21 cellular contexts compared by ENCODE assay signal in genomic region chr10:30040597-30040996, GRCh38.
"Had no signal": no experiment of that assay in that cellular context is flagged by ENCODE, and none has a peak within 500 bp of the region (broad histone marks: within the 10 kb centered on the region; RNA-seq: fewer than 3 reads in every experiment).

No MANE protein-coding gene starts in this region.

- ATAC-seq: activated CD8-positive, alpha-beta T cell treated with anti-CD3 and anti-CD28 coated beads, Interleukin-2, amount 10 ng/mL, durations not matched to agents 7 days and 5 days; esophagus mucosa; left colon; SK-N-SH treated with all-trans-retinoic acid at 6 μM for 48 hours; stimulated activated naive CD8-positive, alpha-beta T cell treated with anti-CD3 and anti-CD28 coated beads, Interleukin-15, amount 100 ng/mL, for 72 hours; T-cell had no signal

- H3K4me3 ChIP-seq: coronary artery, prostate gland, right lobe of liver, smooth muscle cell, testis had no signal

- H3K9me3 ChIP-seq: prostate gland, right lobe of liver, testis had no signal

- H3K27ac ChIP-seq: brain microvascular endothelial cell, prostate gland, right lobe of liver, testis had no signal

- H3K4me1 ChIP-seq: prostate gland, right lobe of liver had no signal

- DNase-seq: activated CD4-positive, alpha-beta T cell treated with anti-CD3 and anti-CD28 coated beads, Interleukin-2, amount 10 ng/mL, durations not matched to agents 7 days and 5 days; activated CD4-positive, CD25-positive, alpha-beta regulatory T cell; activated CD8-positive, alpha-beta memory T cell treated with anti-CD3 and anti-CD28 coated beads, Interleukin-2, amount 50 U/mL, for 4 hours; activated CD8-positive, alpha-beta T cell treated with anti-CD3 and anti-CD28 coated beads, Interleukin-2, amount 10 ng/mL, durations not matched to agents 7 days and 5 days; activated effector memory CD4-positive, alpha-beta T cell treated with anti-CD3 and anti-CD28 coated beads, Interleukin-2, amount 50 U/mL, for 16 hours; activated naive CD4-positive, alpha-beta T cell treated with anti-CD3 and anti-CD28 coated beads, Interleukin-2, amount 50 U/mL, for 16 hours; activated T-cell treated with anti-CD3 and anti-CD28 coated beads, Interleukin-2, amount 50 U/mL, for 48 hours; aorta; brain microvascular endothelial cell; left colon; naive B cell; right lobe of liver; stimulated activated CD4-positive, alpha-beta T cell treated with anti-CD3 and anti-CD28 coated beads, Interleukin-4, amount 100 ng/mL, for 1 hour; stimulated activated naive CD8-positive, alpha-beta T cell treated with anti-CD3 and anti-CD28 coated beads, Interleukin-15, amount 100 ng/mL, for 72 hours; T-cell; testis had no signal

- H3K27me3 ChIP-seq: brain microvascular endothelial cell, right lobe of liver, testis had no signal

- H3K36me3 ChIP-seq: brain microvascular endothelial cell, prostate gland, right lobe of liver had no signal
